Comparison of ENCODE assay signal across 23 cellular contexts in genomic region chr11:2820976-2821375, GRCh38.
"Had no signal": no experiment of that assay in that cellular context is flagged by ENCODE, and none has a peak within 500 bp of the region (broad histone marks: within the 10 kb centered on the region; RNA-seq: fewer than 3 reads in every experiment).

No MANE protein-coding gene starts in this region.

- H3K36me3 ChIP-seq: suprapubic skin, thyroid gland, upper lobe of left lung, vagina had no signal

- H3K9ac ChIP-seq: parathyroid adenoma had no signal

- H3K27ac ChIP-seq: coronary artery, foreskin keratinocyte, parathyroid adenoma, suprapubic skin, thyroid gland, upper lobe of left lung, vagina had no signal

- H3K27ac Mint-ChIP-seq: endodermal cell; naive thymus-derived CD8-positive, alpha-beta T cell had no signal

- H3K27me3 ChIP-seq: foreskin keratinocyte, suprapubic skin, thyroid gland, upper lobe of left lung, vagina had no signal

- ATAC-seq: foreskin keratinocyte; left lobe of liver; mucosa of descending colon; naive thymus-derived CD8-positive, alpha-beta T cell; stimulated activated naive CD8-positive, alpha-beta T cell treated with anti-CD3 and anti-CD28 coated beads, Interleukin-15, Interleukin-2, amounts not matched to agents 100 U/mL and 50 U/mL, for 24 hours had no signal

- FAIRE-seq: endothelial cell of umbilical vein, small intestine had no signal

- H3K4me1 Mint-ChIP-seq: endodermal cell had no signal

- H3K4me3 Mint-ChIP-seq: endodermal cell; naive thymus-derived CD8-positive, alpha-beta T cell; neural crest cell had no signal

- H3K9me3 ChIP-seq: thyroid gland, vagina had no signal

- H3K4me3 ChIP-seq: coronary artery, lung, mucosa of descending colon, suprapubic skin, thyroid gland, upper lobe of left lung, vagina had no signal

- H3K79me2 ChIP-seq: parathyroid adenoma had no signal

- DNase-seq: caudate nucleus; effector CD4-positive, alpha-beta T cell; endodermal cell; erythroblast; foreskin keratinocyte; hippocampal formation; kidney glomerular epithelial cell; naive thymus-derived CD8-positive, alpha-beta T cell; occipital lobe; small intestine; stimulated activated CD4-positive, alpha-beta T cell treated with anti-CD3 and anti-CD28 coated beads, Interleukin-2, amount 100 ng/mL, for 48 hours; stimulated activated naive CD8-positive, alpha-beta T cell treated with anti-CD3 and anti-CD28 coated beads, Interleukin-15, Interleukin-2, amounts not matched to agents 100 U/mL and 50 U/mL, for 24 hours; thyroid gland had no signal

- H3K4me1 ChIP-seq: parathyroid adenoma had no signal

- H2AFZ ChIP-seq: parathyroid adenoma had no signal
